Comparison of ENCODE assay signal across 17 cellular contexts in the genomic region with DNA sequence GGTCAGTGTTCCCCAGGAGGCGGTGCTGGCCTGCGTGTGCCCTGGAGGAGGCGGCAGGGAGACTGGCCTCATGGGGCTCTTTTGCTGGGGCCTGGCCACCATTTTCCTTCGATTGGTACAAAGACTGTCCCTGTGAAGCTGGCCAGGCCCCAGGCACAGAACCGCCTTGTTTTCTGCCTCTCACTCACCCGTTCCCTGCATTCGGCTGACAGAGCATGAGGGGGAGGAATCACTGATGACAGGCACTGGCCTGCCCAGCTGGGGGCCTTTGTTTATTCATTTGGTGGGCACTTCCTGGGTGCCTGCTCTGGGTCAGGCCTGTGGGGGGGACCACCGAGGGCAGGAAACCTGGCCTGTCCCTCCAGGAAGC.
DNase-seq lines count a peak whose midpoint lies in the region; ATAC-seq and TF ChIP-seq lines count a peak whose summit lies in the region.
"Had no signal": no experiment of that assay in that cellular context is flagged by ENCODE, and none has a peak within 500 bp of the region (broad histone marks: within the 10 kb centered on the region; RNA-seq: fewer than 3 reads in every experiment).

No MANE protein-coding gene starts in this region.

- no peaks in the 10 kb centered on the region for H3K36me3 ChIP-seq in OCI-LY7 (ENCODE audit: insufficient read depth, low read length)
- H3K36me3 ChIP-seq in upper lobe of left lung = no peaks in the 10 kb centered on the region

- POLR2A ChIA-PET in OCI-LY7 (lab: Charles Lee) = interaction anchor here (0.6 to 5.5 kb wide), 3 partner anchors 42 to 64 kb away, joined by 4 to 34 read pairs (median 5); no protein-coding TSS in a partner anchor

- CTCF ChIA-PET in OCI-LY7 (lab: Charles Lee; ENCODE audit: unreplicated experiment) = interaction anchor here (1.1 to 1.5 kb wide), 4 partner anchors 60 to 138 kb away, joined by 3 to 4 read pairs (median 4); no protein-coding TSS in a partner anchor

- no peaks in the 10 kb centered on the region for H3K9me2 ChIP-seq in OCI-LY7 (ENCODE audit: insufficient read depth, low read length)

- peaks cover 10 to 15% of the 10 kb centered on the region in 2 donors for H3K4me1 Mint-ChIP-seq in effector memory CD8-positive, alpha-beta T cell (ENCODE audit: low read depth in 2 of 2)
- peaks cover 18% of the 10 kb centered on the region for H3K4me1 Mint-ChIP-seq in neural crest cell

- 77 to 82% methylated on average over 5 to 8 of the region's 8 CpGs for WGBS in upper lobe of left lung, 2 donors

- no peak overlapping the region for H2AFZ ChIP-seq in OCI-LY7 (ENCODE audit: low read length)

- no peak for TF ChIP-seq EP300 in upper lobe of left lung (IDR thresholded peaks at IDR 0.05)

- no TSS peak for BruUV-seq in OCI-LY7 (replicated peaks; lab: Mats Ljungman, UMichigan)

- H3K9me3 ChIP-seq in OCI-LY7 (ENCODE audit: low read length) = no peaks in the 10 kb centered on the region
- H3K9me3 ChIP-seq in upper lobe of left lung = no peaks in the 10 kb centered on the region
- H3K9me3 ChIP-seq: testis had no signal

- intact Hi-C loops in OCI-LY7 (cut with micrococcal nuclease; ENCODE audit: unreplicated experiment) = loop anchor here (5.0 kb wide), 1 partner anchor 1203 kb away; no protein-coding TSS in a partner anchor

- no peak for TF ChIP-seq CTCF in OCI-LY7 (conservative IDR thresholded peaks at IDR 0.05; ENCODE audit: low read length)
- no peak for TF ChIP-seq CTCF in neural crest cell (conservative IDR thresholded peaks at IDR 0.05)
- no peak for TF ChIP-seq CTCF in upper lobe of left lung (IDR thresholded peaks at IDR 0.05)

- TF ChIP-seq POLR2A in upper lobe of left lung (IDR thresholded peaks at IDR 0.05) = no peak

- DNase-seq in OCI-LY7 (ENCODE audit: low spot score) (no peak), neural crest cell (ENCODE audit: low read depth, low spot score) (no peak), superior temporal gyrus (ENCODE audit: extremely low spot score) (peak; percentile 92), MV-4-11 (lab: John Stamatoyannopoulos, UW) (no peak), upper lobe of left lung (no peak)
- no peak for DNase-seq in effector memory CD8-positive, alpha-beta T cell
- DNase-seq: activated CD4-positive, alpha-beta T cell treated with anti-CD3 and anti-CD28 coated beads, Interleukin-2, amount 10 ng/mL, durations not matched to agents 24 days and 14 days; activated naive CD4-positive, alpha-beta T cell; DMS79; HCEC 1CT; NCI-H187; NCI-H510A; retina; T1000; testis had no signal

- ATAC-seq in effector memory CD8-positive, alpha-beta T cell (replicated peaks) = no peak
- ATAC-seq in upper lobe of left lung (ENCODE audit: low FRiP score in 2 of 2) = no peak
- no peak for ATAC-seq in HG02885 (IDR thresholded peaks at IDR 0.05; ENCODE audit: poor library complexity, unreplicated experiment)
- ATAC-seq: left lobe of liver had no signal

- peak overlapping the region; percentile 11 for H3K4me3 ChIP-seq in OCI-LY7 (ENCODE audit: low read depth, low read length, poor library complexity, severe bottlenecking)
- no peak overlapping the region for H3K4me3 ChIP-seq in upper lobe of left lung
- H3K4me3 ChIP-seq: testis had no signal

- no peaks in the 10 kb centered on the region for H3K9me3 Mint-ChIP-seq in effector memory CD8-positive, alpha-beta T cell
- H3K9me3 Mint-ChIP-seq in neural crest cell = no peaks in the 10 kb centered on the region
- H3K9me3 Mint-ChIP-seq: activated CD4-positive, alpha-beta T cell treated with anti-CD3 and anti-CD28 coated beads, Interleukin-2, amount 10 ng/mL, durations not matched to agents 24 days and 14 days had no signal

- no peak overlapping the region for H3K4me3 Mint-ChIP-seq in effector memory CD8-positive, alpha-beta T cell
- no peak overlapping the region for H3K4me3 Mint-ChIP-seq in neural crest cell
- H3K4me3 Mint-ChIP-seq: activated CD4-positive, alpha-beta T cell treated with anti-CD3 and anti-CD28 coated beads, Interleukin-2, amount 10 ng/mL, durations not matched to agents 24 days and 14 days had no signal

- H3K4me2 ChIP-seq in OCI-LY7 (ENCODE audit: low read length) = peak overlapping the region; percentile 62

- H3K27ac ChIP-seq in OCI-LY7 (ENCODE audit: low read depth, low read length, poor library complexity, severe bottlenecking) (peak overlapping the region; percentile 59), upper lobe of left lung (no peak overlapping the region)
- H3K27ac ChIP-seq: testis had no signal

- H3K79me2 ChIP-seq in OCI-LY7 (ENCODE audit: insufficient read depth, low read depth, low read length) = no peaks in the 10 kb centered on the region

- H3K27me3 Mint-ChIP-seq in effector memory CD8-positive, alpha-beta T cell = no peaks in the 10 kb centered on the region
- no peaks in the 10 kb centered on the region for H3K27me3 Mint-ChIP-seq in neural crest cell (ENCODE audit: low read depth)

- H3K36me3 Mint-ChIP-seq in effector memory CD8-positive, alpha-beta T cell (ENCODE audit: insufficient read depth) = peaks cover 32% of the 10 kb centered on the region
- H3K36me3 Mint-ChIP-seq in neural crest cell (ENCODE audit: low read depth) = no peaks in the 10 kb centered on the region

- H4K20me1 ChIP-seq in OCI-LY7 (ENCODE audit: insufficient read depth, low read length) = no peaks in the 10 kb centered on the region

- no peaks in the 10 kb centered on the region for H3K27me3 ChIP-seq in upper lobe of left lung
- H3K27me3 ChIP-seq: testis had no signal

- peaks cover 73% of the 10 kb centered on the region for H3K4me1 ChIP-seq in OCI-LY7 (ENCODE audit: insufficient read depth, low read length, poor library complexity, severe bottlenecking)
- H3K4me1 ChIP-seq in upper lobe of left lung = no peaks in the 10 kb centered on the region

- H3K27ac Mint-ChIP-seq in effector memory CD8-positive, alpha-beta T cell = peak overlapping the region; percentile 46 to 75
- peak overlapping the region; percentile 91 for H3K27ac Mint-ChIP-seq in neural crest cell (ENCODE audit: unreplicated experiment)
- H3K27ac Mint-ChIP-seq: activated CD4-positive, alpha-beta T cell treated with anti-CD3 and anti-CD28 coated beads, Interleukin-2, amount 10 ng/mL, durations not matched to agents 24 days and 14 days had no signal
